ENCODE assay signal across 1 cellular context in the genomic region with DNA sequence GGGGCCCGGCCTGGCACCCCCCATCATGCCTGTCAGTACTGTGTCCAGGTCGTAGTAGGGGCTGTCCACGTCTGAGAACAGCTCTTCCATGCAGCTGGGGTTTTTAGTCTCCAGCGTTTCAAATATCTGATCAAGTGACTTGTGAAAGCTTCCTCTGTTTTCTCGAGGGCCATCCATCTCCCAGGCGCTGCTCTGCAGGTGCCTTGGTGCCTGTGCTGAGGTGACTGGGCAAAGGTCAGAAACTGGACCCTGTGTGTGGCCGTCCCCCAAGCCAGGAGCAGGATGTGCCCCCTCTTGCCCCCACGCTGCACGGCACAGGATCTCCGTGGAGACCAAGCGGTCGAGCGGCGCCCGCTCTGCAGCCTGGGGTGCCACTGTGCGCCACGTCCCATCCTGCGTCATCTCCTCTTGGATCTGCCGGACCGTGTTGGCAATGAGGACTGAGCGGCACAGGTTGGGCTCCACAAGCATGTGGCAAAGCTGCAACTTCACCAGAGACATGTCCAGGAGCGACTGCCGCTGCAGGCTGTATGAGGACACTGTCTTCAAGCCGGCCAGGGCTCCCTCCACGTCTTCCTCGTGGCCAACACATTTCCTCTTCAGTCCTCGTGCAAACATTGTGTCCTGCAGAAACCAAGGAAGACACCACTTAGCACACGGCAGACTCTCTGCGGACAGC.
TF ChIP-seq lines count a peak whose summit lies in the region.

No MANE protein-coding gene starts in this region.

TF ChIP-seq in GM23338, 12 proteins besides CTCF, POLR2A, EP300 and RAD21 (continued from another document):
- TF ChIP-seq ZNF462 (CRISPR knock-in tag; IDR thresholded peaks at IDR 0.05) = no peak
- TF ChIP-seq NANOG (IDR thresholded peaks at IDR 0.05; ENCODE audit: borderline replicate concordance) = no peak
